ENCODE assay signal across 8 cellular contexts in the genomic region with DNA sequence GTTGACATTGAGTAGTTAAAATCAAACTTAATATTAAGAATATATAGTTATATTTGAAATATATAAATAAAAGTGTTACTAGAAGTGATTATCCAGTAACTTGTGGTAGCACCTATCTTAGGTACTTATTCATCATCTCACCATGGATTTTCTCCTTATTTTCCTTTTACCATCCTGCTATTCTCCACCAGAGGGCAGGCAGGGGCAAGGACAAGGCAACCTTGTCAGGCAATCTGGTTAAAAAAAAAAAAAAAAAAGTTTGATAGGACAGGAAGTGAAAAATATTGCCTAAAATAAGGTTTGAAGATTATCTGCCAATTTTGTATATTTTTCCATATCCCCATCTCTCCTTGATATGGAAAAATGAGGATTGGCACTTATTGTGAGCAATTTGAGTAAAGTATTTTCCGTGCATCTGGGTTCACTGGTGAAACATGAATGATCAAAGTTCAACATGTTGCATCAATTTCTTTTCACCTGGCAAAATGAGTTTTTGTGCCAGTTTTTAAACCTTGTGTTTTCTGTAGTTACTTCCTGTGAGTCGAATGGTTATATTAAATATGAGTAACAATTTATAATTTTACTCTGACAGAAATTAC.
DNase-seq lines count a peak whose midpoint lies in the region; ATAC-seq and TF ChIP-seq lines count a peak whose summit lies in the region.

No MANE protein-coding gene starts in this region.

- H3K4me3 ChIP-seq in SJCRH30: no peak overlapping the region

- no peaks in the 10 kb centered on the region for H3K4me1 ChIP-seq in SJCRH30

- no peaks in the 10 kb centered on the region for H3K27me3 Mint-ChIP-seq in progenitor cell of endocrine pancreas

- no peaks in the 10 kb centered on the region for H3K9me3 ChIP-seq in SJCRH30 (replicated peaks)

- in situ Hi-C loops in Caki2 (cut with HindIII; ENCODE audit: low pct_unique_long_range_greater_than_20kb, low sequenced_read_pairs): no loop called here
- in situ Hi-C loops in KBM-7 (cut with MboI; ENCODE audit: low pct_unique_long_range_greater_than_20kb, low sequenced_read_pairs): no loop called here

- DNase-seq in Caki2 (ENCODE audit: low read depth): peak; percentile 41
- DNase-seq in KBM-7: peak; percentile 56
- peak; percentile 58 to 75 for DNase-seq in SJCRH30
- peak; percentile 37 for DNase-seq in fibroblast of the conjunctiva (ENCODE audit: low read depth)
- peak; percentile 22 for DNase-seq in progenitor cell of endocrine pancreas (ENCODE audit: low spot score, unreplicated experiment)
- no peak for DNase-seq in stimulated activated naive CD4-positive, alpha-beta T cell (lab: John Stamatoyannopoulos, UW)

- ATAC-seq in GM19395 (IDR thresholded peaks at IDR 0.05; ENCODE audit: unreplicated experiment) (peak; percentile 73), GM19328 (IDR thresholded peaks at IDR 0.05; ENCODE audit: unreplicated experiment) (no peak)

- H3K36me3 Mint-ChIP-seq in progenitor cell of endocrine pancreas (ENCODE audit: insufficient read depth): no peaks in the 10 kb centered on the region

- H3K4me3 Mint-ChIP-seq in progenitor cell of endocrine pancreas (ENCODE audit: low read depth): no peak overlapping the region

- no peak overlapping the region for H3K27ac ChIP-seq in SJCRH30

- peak; percentile 80 for TF ChIP-seq CTCF in progenitor cell of endocrine pancreas (IDR thresholded peaks at IDR 0.05; ENCODE audit: unreplicated experiment)

- H3K4me1 Mint-ChIP-seq in progenitor cell of endocrine pancreas (ENCODE audit: low read depth): no peaks in the 10 kb centered on the region

- H3K9me3 Mint-ChIP-seq in progenitor cell of endocrine pancreas (ENCODE audit: low read depth): no peaks in the 10 kb centered on the region

- H3K36me3 ChIP-seq in SJCRH30: no peaks in the 10 kb centered on the region

- H3K27ac Mint-ChIP-seq in progenitor cell of endocrine pancreas: no peak overlapping the region

- H3K27me3 ChIP-seq in SJCRH30: no peaks in the 10 kb centered on the region

Comparison
In these comparisons a context has a peak if more than half of its experiments do, and no peak if none do; other contexts are left out.
1. DNase-seq: peak in Caki2 (single experiment), KBM-7 (single experiment), SJCRH30 (2 of 2), fibroblast of the conjunctiva (single experiment) and progenitor cell of endocrine pancreas (single experiment); none in stimulated activated naive CD4-positive, alpha-beta T cell (0 of 6).